ENCODE assay signal across 2 cellular contexts in genomic region chr2:230847883-230848388, GRCh38.
TF ChIP-seq lines count a peak whose summit lies in the region.

No MANE protein-coding gene starts in this region.

TF ChIP-seq in GM23338, 12 proteins besides CTCF, POLR2A, EP300 and RAD21 (continued from another document):
- TF ChIP-seq ZNF462 (CRISPR knock-in tag; IDR thresholded peaks at IDR 0.05) (peak; percentile 65; the same call in 1 of the 2 replicates), ZNF331 (CRISPR knock-in tag; IDR thresholded peaks at IDR 0.05; ENCODE audit: low read depth) (no peak)

TF ChIP-seq in GM12878, 131 proteins besides CTCF, POLR2A, EP300 and RAD21 (continued from another document):
- TF ChIP-seq BCL11A (IDR thresholded peaks at IDR 0.05; ENCODE audit: low read depth, low read length) (no peak), DPF2 (IDR thresholded peaks at IDR 0.05) (peak; percentile 74), SREBF1 (IDR thresholded peaks at IDR 0.05; ENCODE audit: low read length) (no peak), FOS (IDR thresholded peaks at IDR 0.05; ENCODE audit: borderline replicate concordance, extremely low read depth, insufficient read length) (no peak), FOXM1 (IDR thresholded peaks at IDR 0.05; ENCODE audit: low read depth, low read length) (peak; percentile 43; the same call in 1 of the 2 replicates), NFYA (IDR thresholded peaks at IDR 0.05; ENCODE audit: borderline replicate concordance, low read depth, low read length) (no peak), CHD2 (IDR thresholded peaks at IDR 0.05; ENCODE audit: borderline replicate concordance, low read depth, low read length) (peak; percentile 55; the same call in 1 of the 2 replicates), ETV6 (conservative IDR thresholded peaks at IDR 0.05 in 1 of 2, IDR thresholded peaks at IDR 0.05 in 1 of 2; ENCODE audit: borderline replicate concordance in 1 of 2, low read depth in 1 of 2) (peak in 1 of 2 experiments; percentile 65; a peak in 1 of 4 replicates), SKIL (IDR thresholded peaks at IDR 0.05; ENCODE audit: low read depth, poor library complexity, severe bottlenecking) (no peak), BHLHE40 (IDR thresholded peaks at IDR 0.05; ENCODE audit: borderline replicate concordance in 1 of 2, low read depth in 2 of 2, low read length in 1 of 2) (peak; percentile 73 to 86; a peak in 3 of 4 replicates), SMARCA5 (IDR thresholded peaks at IDR 0.05) (peak; percentile 82; the same call in 1 of the 2 replicates), ZNF592 (IDR thresholded peaks at IDR 0.05) (peak; percentile 58; the same call in 1 of the 2 replicates), SPI1 (IDR thresholded peaks at IDR 0.05; ENCODE audit: borderline replicate concordance, insufficient read depth, low read depth, low read length) (no peak), ZSCAN29 (IDR thresholded peaks at IDR 0.05) (no peak), SMC3 (IDR thresholded peaks at IDR 0.05; ENCODE audit: borderline replicate concordance, low read length) (peak; percentile 84), CBX5 (IDR thresholded peaks at IDR 0.05; ENCODE audit: low read depth) (0 out of 2 replicates have a peak, but pooled peaks have one; percentile 64), JUNB (IDR thresholded peaks at IDR 0.05) (peak; percentile 76), TCF3 (IDR thresholded peaks at IDR 0.05; ENCODE audit: borderline replicate concordance, insufficient read depth, low read depth, low read length) (no peak), JUND (IDR thresholded peaks at IDR 0.05; ENCODE audit: low read depth, low read length) (peak; percentile 58; the same call in 1 of the 2 replicates), ASH2L (IDR thresholded peaks at IDR 0.05; ENCODE audit: borderline replicate concordance, low read depth) (no peak), RELB (IDR thresholded peaks at IDR 0.05; ENCODE audit: low read depth) (0 out of 2 replicates have a peak, but pooled peaks have one; percentile 41), RB1 (IDR thresholded peaks at IDR 0.05; ENCODE audit: borderline replicate concordance) (peak; percentile 51; the same call in 1 of the 2 replicates), BCL3 (IDR thresholded peaks at IDR 0.05; ENCODE audit: borderline replicate concordance, insufficient read depth, low read depth, low read length, poor library complexity, severe bottlenecking) (peak; percentile 30), PAX8 (IDR thresholded peaks at IDR 0.05) (no peak), EGR1 (IDR thresholded peaks at IDR 0.05; ENCODE audit: borderline replicate concordance in 1 of 2, low read depth in 2 of 2, low read length in 2 of 2) (peak in 1 of 2 experiments; percentile 66; a peak in 1 of 3 replicates), IKZF1 (conservative IDR thresholded peaks at IDR 0.05) (peak; percentile 86), SP1 (IDR thresholded peaks at IDR 0.05; ENCODE audit: low read depth, low read length) (peak; percentile 12), ELK1 (IDR thresholded peaks at IDR 0.05; ENCODE audit: low read depth, low read length) (0 out of 2 replicates have a peak, but pooled peaks have one; percentile 40), RUNX3 (IDR thresholded peaks at IDR 0.05; ENCODE audit: low read length) (peak; percentile 26; the same call in 1 of the 2 replicates), CBX3 (IDR thresholded peaks at IDR 0.05; ENCODE audit: borderline replicate concordance, low read depth) (no peak), SUPT20H (IDR thresholded peaks at IDR 0.05; ENCODE audit: borderline replicate concordance, control insufficient read depth, low read depth, low read length) (no peak), GATAD2B (conservative IDR thresholded peaks at IDR 0.05; ENCODE audit: low read depth) (peak; percentile 67), IRF4 (IDR thresholded peaks at IDR 0.05; ENCODE audit: low read depth, low read length) (peak; percentile 71; the same call in 1 of the 2 replicates), YY1 (IDR thresholded peaks at IDR 0.05; ENCODE audit: low read depth, low read length) (peak; percentile 75; the same call in 1 of the 2 replicates), E2F4 (IDR thresholded peaks at IDR 0.05; ENCODE audit: low read depth, low read length) (0 out of 2 replicates have a peak, but pooled peaks have one; percentile 29), NR2F1 (conservative IDR thresholded peaks at IDR 0.05) (peak; percentile 54), IKZF2 (IDR thresholded peaks at IDR 0.05) (peak; percentile 78 to 86), MXI1 (IDR thresholded peaks at IDR 0.05; ENCODE audit: low read depth, low read length) (peak; percentile 35; the same call in 1 of the 2 replicates), LARP7 (IDR thresholded peaks at IDR 0.05) (peak; percentile 80), MEF2B (IDR thresholded peaks at IDR 0.05; ENCODE audit: partially characterized antibody, poor library complexity, severe bottlenecking) (peak; percentile 16), NBN (IDR thresholded peaks at IDR 0.05) (0 out of 2 replicates have a peak, but pooled peaks have one; percentile 52)
